ENCODE assay signal across 12 cellular contexts in the genomic region with DNA sequence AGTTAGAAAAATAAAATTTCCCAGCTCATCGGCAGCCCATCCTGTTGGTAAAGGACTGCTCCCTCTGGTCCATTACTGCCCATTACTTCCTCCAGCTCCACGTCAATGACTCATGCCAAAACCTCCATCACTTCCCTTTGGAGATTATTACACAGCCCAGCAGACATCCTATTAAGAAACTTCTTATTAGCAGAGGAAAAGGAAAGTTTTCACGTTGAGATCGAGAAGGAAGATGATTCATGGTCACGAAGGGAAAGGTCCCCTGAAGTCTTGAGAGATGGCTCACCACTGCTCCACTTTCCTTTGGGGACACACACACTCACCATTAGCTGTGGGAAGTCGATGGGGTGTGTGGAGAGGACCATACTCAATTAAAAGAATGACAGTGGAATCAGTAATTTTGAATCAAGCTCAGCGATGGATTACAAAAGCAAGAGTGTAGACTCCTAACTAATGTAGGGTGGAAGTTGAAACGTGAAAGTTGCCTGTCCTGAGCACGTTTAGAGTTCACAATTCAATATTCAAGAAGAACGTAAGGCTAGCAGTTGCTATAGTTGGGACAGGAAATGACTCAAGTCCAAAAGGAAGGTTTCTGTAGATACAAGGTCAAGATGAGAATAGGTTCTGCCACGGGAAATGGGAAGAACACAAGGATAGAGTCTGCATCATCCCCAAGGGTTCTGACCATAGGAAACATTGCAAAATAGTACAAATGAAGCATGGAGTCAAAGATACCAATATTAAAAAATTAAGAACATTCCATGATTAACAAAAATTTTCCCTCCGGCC. TPM values are rescaled to one million over a fixed set of nuclear protein-coding genes. Genes with fewer than 3 reads are reported as not detected.
DNase-seq lines count a peak whose midpoint lies in the region; ATAC-seq and TF ChIP-seq lines count a peak whose summit lies in the region.
"Had no signal": no experiment of that assay in that cellular context is flagged by ENCODE, and none has a peak within 500 bp of the region (broad histone marks: within the 10 kb centered on the region; RNA-seq: fewer than 3 reads in every experiment).

No MANE protein-coding gene starts in this region.

- intact Hi-C loops in naive thymus-derived CD4-positive, alpha-beta T cell (cut with micrococcal nuclease), result no loop called here

- TF ChIP-seq CTCF in AG04450 (IDR thresholded peaks at IDR 0.05; ENCODE audit: low read depth, low read length), result no peak
- TF ChIP-seq CTCF in epithelial cell of esophagus (IDR thresholded peaks at IDR 0.05; ENCODE audit: insufficient read depth, low read depth, low read length, missing control alignments), result no peak

- H3K4me1 ChIP-seq in naive thymus-derived CD4-positive, alpha-beta T cell (ENCODE audit: control insufficient read depth in 2 of 2, insufficient read depth in 2 of 2, low read length in 2 of 2), result no peaks in the 10 kb centered on the region

- no peaks in the 10 kb centered on the region for H3K9me3 ChIP-seq in AG04450 (ENCODE audit: control insufficient read depth, insufficient read depth, low read length)
- no peaks in the 10 kb centered on the region for H3K9me3 ChIP-seq in naive thymus-derived CD4-positive, alpha-beta T cell (ENCODE audit: control insufficient read depth in 2 of 3, low read length in 3 of 3)

- peaks cover 0 to 28% (median 0%) of the 10 kb centered on the region in 7 donors for H3K4me1 Mint-ChIP-seq in naive thymus-derived CD4-positive, alpha-beta T cell
- H3K4me1 Mint-ChIP-seq: immature natural killer cell had no signal

- H3K36me3 ChIP-seq in naive thymus-derived CD4-positive, alpha-beta T cell (ENCODE audit: control insufficient read depth in 2 of 3, insufficient read depth in 3 of 3, low read length in 3 of 3), result no peaks in the 10 kb centered on the region

- H3K27ac Mint-ChIP-seq in naive thymus-derived CD4-positive, alpha-beta T cell, result no peak overlapping the region
- H3K27ac Mint-ChIP-seq: activated CD4-positive, alpha-beta memory T cell treated with anti-CD3 and anti-CD28 coated beads for 36 hours; brain; CD4-positive, alpha-beta T cell; immature natural killer cell had no signal

- CTCF ChIA-PET in AG04450 (lab: Charles Lee), result no interaction called here
- CTCF ChIA-PET in naive thymus-derived CD4-positive, alpha-beta T cell (lab: Charles Lee), result no interaction called here

- peak overlapping the region; percentile 23 for H3K27ac ChIP-seq in AG04450 (ENCODE audit: low read depth, low read length)
- H3K27ac ChIP-seq in naive thymus-derived CD4-positive, alpha-beta T cell (ENCODE audit: low read depth, low read length), result no peak overlapping the region

- ATAC-seq in naive thymus-derived CD4-positive, alpha-beta T cell, result peak; percentile 69

- POLR2A ChIA-PET in AG04450 (lab: Yijun Ruan, JAX), result interaction anchor here (0.6 kb wide), 1 partner anchor 178 kb away, joined by 3 read pairs; no protein-coding TSS in a partner anchor
- POLR2A ChIA-PET in naive thymus-derived CD4-positive, alpha-beta T cell (lab: Charles Lee), result no interaction called here

- H3K27me3 ChIP-seq in AG04450 (ENCODE audit: control insufficient read depth, insufficient read depth, low read length), result no peaks in the 10 kb centered on the region
- H3K27me3 ChIP-seq in naive thymus-derived CD4-positive, alpha-beta T cell (ENCODE audit: control insufficient read depth in 2 of 2, insufficient read depth in 2 of 2, low read length in 2 of 2), result no peaks in the 10 kb centered on the region

- DNase-seq in AG04450 (ENCODE audit: low read depth, low spot score) (peak; percentile 13), MV-4-11 (lab: John Stamatoyannopoulos, UW) (peak; percentile 80), epithelial cell of esophagus (ENCODE audit: low read depth) (peak; percentile 53), NCI-H526 (lab: John Stamatoyannopoulos, UW) (no peak), epidermal melanocyte (ENCODE audit: insufficient read length, low spot score) (no peak), H4 (ENCODE audit: low spot score) (no peak), NCI-H187 (lab: John Stamatoyannopoulos, UW) (no peak)
- no peak for DNase-seq in naive thymus-derived CD4-positive, alpha-beta T cell
- DNase-seq: activated CD4-positive, alpha-beta memory T cell treated with anti-CD3 and anti-CD28 coated beads for 36 hours; CD4-positive, alpha-beta T cell; immature natural killer cell had no signal

- H3K4me3 Mint-ChIP-seq in naive thymus-derived CD4-positive, alpha-beta T cell, result no peak overlapping the region
- H3K4me3 Mint-ChIP-seq: activated CD4-positive, alpha-beta memory T cell treated with anti-CD3 and anti-CD28 coated beads for 36 hours; brain; CD4-positive, alpha-beta T cell; immature natural killer cell had no signal

- peaks cover 0 to 4% (median 0%) of the 10 kb centered on the region in 11 donors for H3K9me3 Mint-ChIP-seq in naive thymus-derived CD4-positive, alpha-beta T cell
- H3K9me3 Mint-ChIP-seq: activated CD4-positive, alpha-beta memory T cell treated with anti-CD3 and anti-CD28 coated beads for 36 hours; CD4-positive, alpha-beta T cell had no signal

- H3K4me3 ChIP-seq in AG04450 (ENCODE audit: low read depth, low read length) (no peak overlapping the region), epithelial cell of esophagus (ENCODE audit: low read length) (no peak overlapping the region)
- no peak overlapping the region for H3K4me3 ChIP-seq in naive thymus-derived CD4-positive, alpha-beta T cell (ENCODE audit: low read length)

- peaks cover 18 to 60% (median 38%) of the 10 kb centered on the region in 5 donors for H3K27me3 Mint-ChIP-seq in naive thymus-derived CD4-positive, alpha-beta T cell

- H3K36me3 Mint-ChIP-seq in naive thymus-derived CD4-positive, alpha-beta T cell, result no peaks in the 10 kb centered on the region
- H3K36me3 Mint-ChIP-seq: activated CD4-positive, alpha-beta memory T cell treated with anti-CD3 and anti-CD28 coated beads for 36 hours; brain; immature natural killer cell had no signal

RNA-seq across cellular contexts. Expression of a gene that starts 21.6 kb away (rescaled TPM):
- 26.6 and 27.0 TPM in 2 replicates for polyA plus RNA-seq in AG04450 (2011; rRNA removed)
- polyA minus RNA-seq in AG04450 (2011; rRNA and poly(A)+ RNA removed), result 65.3 and 69.5 TPM in 2 replicates
- total RNA-seq in naive thymus-derived CD4-positive, alpha-beta T cell, result 1 to 10 TPM in 3 of 5 experiments, under 1 TPM in 2; 0.24 to 7.8 (median 1.4) TPM
- polyA plus RNA-seq in naive thymus-derived CD4-positive, alpha-beta T cell, result not detected
- total RNA-seq in H4 (2014; rRNA removed; shearing (Covaris generic)), result 4.5 and 6.7 TPM in 2 replicates
- polyA plus RNA-seq: immature natural killer cell had no signal

Comparison
In these comparisons a context has a peak if more than half of its experiments do, and no peak if none do; other contexts are left out.
1. DNase-seq: peak in AG04450 (single experiment), MV-4-11 (single experiment) and epithelial cell of esophagus (single experiment); none in naive thymus-derived CD4-positive, alpha-beta T cell (0 of 9), NCI-H526 (0 of 2), epidermal melanocyte (single experiment), H4 (single experiment) and NCI-H187 (0 of 2).